15 cellular contexts compared by ENCODE assay signal in genomic region chr2:149422337-149422990, GRCh38.
DNase-seq lines count a peak whose midpoint lies in the region; ATAC-seq and TF ChIP-seq lines count a peak whose summit lies in the region.
"Had no signal": no experiment of that assay in that cellular context is flagged by ENCODE, and none has a peak within 500 bp of the region (broad histone marks: within the 10 kb centered on the region; RNA-seq: fewer than 3 reads in every experiment).

No MANE protein-coding gene starts in this region.

- H3K4me1 ChIP-seq in mesendoderm (ENCODE audit: control insufficient read depth, low read depth, low read length) = peaks cover 16% of the 10 kb centered on the region
- H3K4me1 ChIP-seq: psoas muscle had no signal

- H3K27me3 ChIP-seq in MG63 = no peaks in the 10 kb centered on the region
- H3K27me3 ChIP-seq in mesendoderm (ENCODE audit: insufficient read depth, low read length, poor library complexity) = no peaks in the 10 kb centered on the region

- H3K27ac ChIP-seq in mesendoderm (ENCODE audit: low read depth, low read length) = no peak overlapping the region
- H3K27ac ChIP-seq: psoas muscle, SK-N-MC had no signal

- H3K4ac ChIP-seq in mesendoderm (ENCODE audit: low read depth, low read length) = no peak overlapping the region

- H3K9me3 ChIP-seq in MG63 = no peaks in the 10 kb centered on the region
- H3K9me3 ChIP-seq: psoas muscle had no signal

- no peaks in the 10 kb centered on the region for H3K36me3 ChIP-seq in MG63
- H3K36me3 ChIP-seq in mesendoderm (ENCODE audit: control insufficient read depth, insufficient read depth, low read length) = no peaks in the 10 kb centered on the region

- H3K4me3 Mint-ChIP-seq in chondrocyte (ENCODE audit: unreplicated experiment) = no peak overlapping the region
- no peak overlapping the region for H3K4me3 Mint-ChIP-seq in activated CD8-positive, alpha-beta memory T cell treated with anti-CD3 and anti-CD28 coated beads, Interleukin-2, amount 10 ng/mL, durations not matched to agents 7 days and 5 days
- H3K4me3 Mint-ChIP-seq: B cell had no signal

- H3K56ac ChIP-seq in mesendoderm (ENCODE audit: low read length) = no peak overlapping the region

- H3K9me3 Mint-ChIP-seq in chondrocyte (ENCODE audit: low read depth) = no peaks in the 10 kb centered on the region
- H3K9me3 Mint-ChIP-seq in activated CD8-positive, alpha-beta memory T cell treated with anti-CD3 and anti-CD28 coated beads, Interleukin-2, amount 10 ng/mL, durations not matched to agents 7 days and 5 days (ENCODE audit: low read depth) = no peaks in the 10 kb centered on the region

- no peaks in the 10 kb centered on the region for H3K79me2 ChIP-seq in mesendoderm (ENCODE audit: control insufficient read depth, insufficient read depth, low read length)

- H4K5ac ChIP-seq in mesendoderm (ENCODE audit: low read length) = no peak overlapping the region

- H3K9ac ChIP-seq in mesendoderm (ENCODE audit: low read length) = no peak overlapping the region

- H2BK5ac ChIP-seq in mesendoderm (ENCODE audit: low read length) = no peak overlapping the region

- H3K79me1 ChIP-seq in mesendoderm (ENCODE audit: low read length) = peaks cover 2% of the 10 kb centered on the region

- no CpG with 5 or more reads among the region's 2 CpGs for WGBS in mesendoderm (ENCODE audit: extremely low coverage, insufficient coverage, low lambda C conversion rate)

- no peaks in the 10 kb centered on the region for H3K27me3 Mint-ChIP-seq in chondrocyte (ENCODE audit: low read depth)
- H3K27me3 Mint-ChIP-seq in activated CD8-positive, alpha-beta memory T cell treated with anti-CD3 and anti-CD28 coated beads, Interleukin-2, amount 10 ng/mL, durations not matched to agents 7 days and 5 days = peaks cover 14% of the 10 kb centered on the region

- no peak overlapping the region for H2BK15ac ChIP-seq in mesendoderm (replicated peaks; ENCODE audit: low read depth)

- ATAC-seq in activated CD8-positive, alpha-beta memory T cell treated with anti-CD3 and anti-CD28 coated beads, Interleukin-2, amount 10 ng/mL, durations not matched to agents 7 days and 5 days = no peak
- ATAC-seq in GM21529 (IDR thresholded peaks at IDR 0.05; ENCODE audit: unreplicated experiment) = no peak
- ATAC-seq: psoas muscle had no signal

- CTCF ChIA-PET in activated CD8-positive, alpha-beta memory T cell treated with anti-CD3 and anti-CD28 coated beads, Interleukin-2, amount 10 ng/mL, durations not matched to agents 7 days and 5 days (lab: Charles Lee) = no interaction called here

- H4K8ac ChIP-seq in mesendoderm (ENCODE audit: low read depth, low read length) = no peak overlapping the region

- in situ Hi-C loops in Caki2 (cut with HindIII; ENCODE audit: low pct_unique_long_range_greater_than_20kb, low sequenced_read_pairs) = no loop called here

- H3K4me2 ChIP-seq in mesendoderm (ENCODE audit: low read length) = no peak overlapping the region

- no peak overlapping the region for H3K18ac ChIP-seq in mesendoderm (ENCODE audit: low read length)

- no peak overlapping the region for H3K4me3 ChIP-seq in MG63
- no peak overlapping the region for H3K4me3 ChIP-seq in mesendoderm (ENCODE audit: low read length)
- H3K4me3 ChIP-seq: psoas muscle, SK-N-MC had no signal

- no peak overlapping the region for H2BK120ac ChIP-seq in mesendoderm (ENCODE audit: low read depth, low read length)

- no peaks in the 10 kb centered on the region for H3K36me3 Mint-ChIP-seq in chondrocyte (ENCODE audit: low read depth)
- H3K36me3 Mint-ChIP-seq in activated CD8-positive, alpha-beta memory T cell treated with anti-CD3 and anti-CD28 coated beads, Interleukin-2, amount 10 ng/mL, durations not matched to agents 7 days and 5 days = no peaks in the 10 kb centered on the region

- peak overlapping the region; percentile 10 for H3K27ac Mint-ChIP-seq in chondrocyte (ENCODE audit: unreplicated experiment)
- H3K27ac Mint-ChIP-seq in activated CD8-positive, alpha-beta memory T cell treated with anti-CD3 and anti-CD28 coated beads, Interleukin-2, amount 10 ng/mL, durations not matched to agents 7 days and 5 days = no peak overlapping the region
- H3K27ac Mint-ChIP-seq: B cell had no signal

- peak; percentile 87 for DNase-seq in Caki2 (ENCODE audit: low read depth)
- DNase-seq in MG63 = peak; percentile 29
- DNase-seq in chondrocyte (ENCODE audit: low spot score) = no peak
- DNase-seq in mesendoderm = peak; percentile 66
- DNase-seq in activated CD8-positive, alpha-beta memory T cell treated with anti-CD3 and anti-CD28 coated beads, Interleukin-2, amount 10 ng/mL, durations not matched to agents 7 days and 5 days = no peak
- no peak for DNase-seq in NCI-H1105 treated with DMSO at 0.1 percent for 48 hours (lab: John Stamatoyannopoulos, UW)
- no peak for DNase-seq in NCI-H2171 (lab: John Stamatoyannopoulos, UW)
- DNase-seq: activated CD4-positive, alpha-beta T cell treated with anti-CD3 and anti-CD28 coated beads for 4 hours; activated effector memory CD4-positive, alpha-beta T cell treated with Interleukin-2 at 50 U/mL for 16 hours; cerebellar nuclear complex; NCI-H446 treated with DMSO at 0.1 percent for 48 hours; psoas muscle had no signal

- H3K23ac ChIP-seq in mesendoderm (ENCODE audit: low read length) = no peak overlapping the region

- H2AK5ac ChIP-seq in mesendoderm (ENCODE audit: low read length) = no peak overlapping the region

- peaks cover 15% of the 10 kb centered on the region for H3K4me1 Mint-ChIP-seq in chondrocyte (ENCODE audit: low read depth)
- H3K4me1 Mint-ChIP-seq in activated CD8-positive, alpha-beta memory T cell treated with anti-CD3 and anti-CD28 coated beads, Interleukin-2, amount 10 ng/mL, durations not matched to agents 7 days and 5 days = no peaks in the 10 kb centered on the region
- H3K4me1 Mint-ChIP-seq: B cell had no signal

- no peak for TF ChIP-seq CTCF in chondrocyte (IDR thresholded peaks at IDR 0.05)

Comparison
In these comparisons a context has a peak if more than half of its experiments do, and no peak if none do; other contexts are left out.
1. DNase-seq: peak in Caki2 (single experiment), MG63 (single experiment) and mesendoderm (single experiment); none in chondrocyte (single experiment), activated CD8-positive, alpha-beta memory T cell treated with anti-CD3 and anti-CD28 coated beads, Interleukin-2, amount 10 ng/mL, durations not matched to agents 7 days and 5 days (single experiment), NCI-H1105 treated with DMSO at 0.1 percent for 48 hours (single experiment) and NCI-H2171 (single experiment).